28 cellular contexts compared by ENCODE assay signal in genomic region chr18:35999925-36000324, GRCh38.
"Had no signal": no experiment of that assay in that cellular context is flagged by ENCODE, and none has a peak within 500 bp of the region (broad histone marks: within the 10 kb centered on the region; RNA-seq: fewer than 3 reads in every experiment).

No MANE protein-coding gene starts in this region.

- H3K27me3 Mint-ChIP-seq: activated CD8-positive, alpha-beta memory T cell treated with anti-CD3 and anti-CD28 coated beads, Interleukin-2, amount 10 ng/mL, durations not matched to agents 7 days and 5 days; activated CD8-positive, alpha-beta T cell treated with anti-CD3 and anti-CD28 coated beads for 36 hours; activated naive CD4-positive, alpha-beta T cell treated with anti-CD3 and anti-CD28 coated beads, Interleukin-2, amount 50 U/mL, for 24 hours; activated naive CD8-positive, alpha-beta T cell treated with anti-CD3 and anti-CD28 coated beads, Interleukin-2, amount 50 U/mL, for 24 hours; dendritic cell treated with granulocyte-macrophage colony-stimulating factor and Interleukin-4, amounts not matched to agents 40 ng/mL and 50 ng/mL, for 4 days; naive B cell; progenitor cell of endocrine pancreas had no signal

- H3K27me3 ChIP-seq: neutrophil, stomach, suprapubic skin, tibial nerve had no signal

- H3K4me1 ChIP-seq: stomach, suprapubic skin, tibial nerve had no signal

- H3K4me3 Mint-ChIP-seq: activated CD8-positive, alpha-beta memory T cell treated with anti-CD3 and anti-CD28 coated beads, Interleukin-2, amount 10 ng/mL, durations not matched to agents 7 days and 5 days; activated CD8-positive, alpha-beta T cell treated with anti-CD3 and anti-CD28 coated beads for 36 hours; activated naive CD4-positive, alpha-beta T cell treated with anti-CD3 and anti-CD28 coated beads, Interleukin-2, amount 50 U/mL, for 24 hours; activated naive CD8-positive, alpha-beta T cell treated with anti-CD3 and anti-CD28 coated beads, Interleukin-2, amount 50 U/mL, for 24 hours; dendritic cell treated with granulocyte-macrophage colony-stimulating factor and Interleukin-4, amounts not matched to agents 40 ng/mL and 50 ng/mL, for 4 days; endodermal cell; mesothelial cell of epicardium; naive B cell; nephron progenitor cell; stimulated activated effector memory CD8-positive, alpha-beta T cell treated with anti-CD3 and anti-CD28 coated beads, Interleukin-12 subunit alpha, Interleukin-12 subunit beta, amount 100 ng/mL, for 72 hours; WTC11 had no signal

- H3K36me3 ChIP-seq: neutrophil, stomach, suprapubic skin, tibial nerve had no signal

- ATAC-seq: activated CD8-positive, alpha-beta memory T cell treated with anti-CD3 and anti-CD28 coated beads, Interleukin-2, amount 10 ng/mL, durations not matched to agents 7 days and 5 days; activated CD8-positive, alpha-beta T cell treated with anti-CD3 and anti-CD28 coated beads for 36 hours; activated naive CD8-positive, alpha-beta T cell treated with anti-CD3 and anti-CD28 coated beads, Interleukin-2, amount 50 U/mL, for 24 hours; esophagus mucosa; left ventricle myocardium superior; sciatic nerve; stimulated activated effector memory CD8-positive, alpha-beta T cell treated with anti-CD3 and anti-CD28 coated beads, Interleukin-12 subunit alpha, Interleukin-12 subunit beta, amount 100 ng/mL, for 72 hours; WTC11 had no signal

- H3K4me3 ChIP-seq: stomach, suprapubic skin, tibial nerve had no signal

- DNase-seq: activated CD4-positive, alpha-beta T cell treated with anti-CD3 and anti-CD28 coated beads, Interleukin-2, amount 50 U/mL, for 1 hour; activated CD8-positive, alpha-beta memory T cell treated with anti-CD3 and anti-CD28 coated beads, Interleukin-2, amount 10 ng/mL, durations not matched to agents 7 days and 5 days; activated CD8-positive, alpha-beta T cell treated with anti-CD3 and anti-CD28 coated beads for 36 hours; activated naive CD8-positive, alpha-beta T cell treated with anti-CD3 and anti-CD28 coated beads, Interleukin-2, amount 50 U/mL, for 24 hours; activated T-cell treated with anti-CD3 and anti-CD28 coated beads, Interleukin-2, amount 50 U/mL, for 48 hours; amygdala; caudate nucleus; endodermal cell; islet precursor cell; left ventricle myocardium superior; naive B cell; nephron progenitor cell; small intestine; stimulated activated CD4-positive, alpha-beta T cell treated with anti-CD3 and anti-CD28 coated beads, Interleukin-4, amount 100 ng/mL, for 24 hours; stomach; T1000 had no signal

- H3K27ac ChIP-seq: neutrophil, stomach, suprapubic skin, tibial nerve had no signal

- H3K4me1 Mint-ChIP-seq: activated CD8-positive, alpha-beta memory T cell treated with anti-CD3 and anti-CD28 coated beads, Interleukin-2, amount 10 ng/mL, durations not matched to agents 7 days and 5 days; activated naive CD4-positive, alpha-beta T cell treated with anti-CD3 and anti-CD28 coated beads, Interleukin-2, amount 50 U/mL, for 24 hours; endodermal cell; nephron progenitor cell; stimulated activated effector memory CD8-positive, alpha-beta T cell treated with anti-CD3 and anti-CD28 coated beads, Interleukin-12 subunit alpha, Interleukin-12 subunit beta, amount 100 ng/mL, for 72 hours; WTC11 had no signal

- H3K27ac Mint-ChIP-seq: activated CD8-positive, alpha-beta memory T cell treated with anti-CD3 and anti-CD28 coated beads, Interleukin-2, amount 10 ng/mL, durations not matched to agents 7 days and 5 days; activated CD8-positive, alpha-beta T cell treated with anti-CD3 and anti-CD28 coated beads for 36 hours; activated naive CD4-positive, alpha-beta T cell treated with anti-CD3 and anti-CD28 coated beads, Interleukin-2, amount 50 U/mL, for 24 hours; activated naive CD8-positive, alpha-beta T cell treated with anti-CD3 and anti-CD28 coated beads, Interleukin-2, amount 50 U/mL, for 24 hours; activated T-helper 2 cell treated with anti-CD3 and anti-CD28 coated beads, Interferon-gamma antibody, Interleukin-2, Interleukin-4, amounts not matched to agents 10 μg/mL and 5 μg/mL and 100 μg/mL, durations not matched to agents 14 hours and 24 hours and 36 hours; dendritic cell treated with granulocyte-macrophage colony-stimulating factor and Interleukin-4, amounts not matched to agents 40 ng/mL and 50 ng/mL, for 4 days; endodermal cell; mesothelial cell of epicardium; nephron progenitor cell; progenitor cell of endocrine pancreas; stimulated activated effector memory CD8-positive, alpha-beta T cell treated with anti-CD3 and anti-CD28 coated beads, Interleukin-12 subunit alpha, Interleukin-12 subunit beta, amount 100 ng/mL, for 72 hours had no signal

- H3K9me3 ChIP-seq: neutrophil, stomach, suprapubic skin, tibial nerve had no signal

- H3K36me3 Mint-ChIP-seq: activated CD8-positive, alpha-beta memory T cell treated with anti-CD3 and anti-CD28 coated beads, Interleukin-2, amount 10 ng/mL, durations not matched to agents 7 days and 5 days; activated naive CD4-positive, alpha-beta T cell treated with anti-CD3 and anti-CD28 coated beads, Interleukin-2, amount 50 U/mL, for 24 hours; mesothelial cell of epicardium; naive B cell; stimulated activated effector memory CD8-positive, alpha-beta T cell treated with anti-CD3 and anti-CD28 coated beads, Interleukin-12 subunit alpha, Interleukin-12 subunit beta, amount 100 ng/mL, for 72 hours had no signal
